In genomic region chr10:92638037-92638436, GRCh38 we compare ENCODE assay signal across 22 cellular contexts. TPM values are rescaled to one million over a fixed set of nuclear protein-coding genes. Genes with fewer than 3 reads are reported as not detected.
A peak's percentile ranks its signal among the peaks of the same experiment; 100 is the strongest.
DNase-seq lines count a peak whose midpoint lies in the region; ATAC-seq, FAIRE-seq and TF ChIP-seq lines count a peak whose summit lies in the region.
"Had no signal": no experiment of that assay in that cellular context is flagged by ENCODE, and none has a peak within 500 bp of the region (broad histone marks: within the 10 kb centered on the region; RNA-seq: fewer than 3 reads in every experiment).

No MANE protein-coding gene starts in this region.

- H3K4me2 ChIP-seq in IMR-90 (ENCODE audit: low read depth, low read length) (no peak overlapping the region), Karpas-422 (ENCODE audit: low read depth, low read length, poor library complexity, severe bottlenecking) (peak overlapping the region; percentile 29)
- H3K4me2 ChIP-seq: BLaER1 had no signal

- intact Hi-C loops in IMR-90 (cut with micrococcal nuclease) = no loop called here

- H3K9me2 ChIP-seq in Karpas-422 (replicated peaks; ENCODE audit: insufficient read depth, low read length) = no peaks in the 10 kb centered on the region

- no peak overlapping the region for H2AK9ac ChIP-seq in IMR-90 (replicated peaks; ENCODE audit: low read depth, low read length, poor library complexity)

- no peak overlapping the region for H2BK5ac ChIP-seq in IMR-90 (ENCODE audit: low read depth, low read length, poor library complexity, severe bottlenecking)

- H3K9ac ChIP-seq in IMR-90 (ENCODE audit: low read depth, low read length) (no peak overlapping the region), Karpas-422 (ENCODE audit: low read length) (no peak overlapping the region)
- H3K9ac ChIP-seq: BLaER1 had no signal

- H3K27ac ChIP-seq in IMR-90 (ENCODE audit: insufficient read depth, low read length) (no peak overlapping the region), Karpas-422 (ENCODE audit: low read length) (peak overlapping the region; percentile 50)
- H3K27ac ChIP-seq: 22Rv1, BLaER1 had no signal

- no peak overlapping the region for H3K4ac ChIP-seq in IMR-90 (ENCODE audit: low read depth, low read length)

- H3K23ac ChIP-seq in IMR-90 (ENCODE audit: low read depth, low read length) = no peak overlapping the region

- no peak for TF ChIP-seq RAD21 in IMR-90 (IDR thresholded peaks at IDR 0.05; ENCODE audit: low read length)

- H3K18ac ChIP-seq in IMR-90 (ENCODE audit: low read depth, low read length) = no peak overlapping the region

- POLR2A ChIA-PET in IMR-90 (lab: Charles Lee; ENCODE audit: unreplicated experiment) = no interaction called here

- H3K4me3 ChIP-seq in IMR-90 (ENCODE audit: insufficient read depth, low read depth, low read length) (no peak overlapping the region), Karpas-422 (ENCODE audit: low read length) (no peak overlapping the region)
- H3K4me3 ChIP-seq: BLaER1, GM12878 had no signal

- ATAC-seq in IMR-90 (ENCODE audit: low read depth) = no peak
- ATAC-seq: GM12878 had no signal

- H3K79me2 ChIP-seq in Karpas-422 (ENCODE audit: low read length) = peaks cover 13% of the 10 kb centered on the region; the same call in 1 of the 2 replicates

- peak overlapping the region in 1 of 2 experiments; percentile 40; a peak in 1 of 4 replicates for H4K8ac ChIP-seq in IMR-90 (ENCODE audit: low read depth in 2 of 2, low read length in 2 of 2)

- no peak overlapping the region for H3K14ac ChIP-seq in IMR-90 (replicated peaks; ENCODE audit: low read depth, low read length)

- H4K91ac ChIP-seq in IMR-90 (ENCODE audit: insufficient read depth, low read depth, low read length) = no peak overlapping the region

- CTCF ChIA-PET in IMR-90 (lab: Yijun Ruan, JAX) = interaction anchor here (1.6 kb wide), 1 partner anchor 9 kb away, joined by 4 read pairs; no protein-coding TSS in a partner anchor

- H3K56ac ChIP-seq in IMR-90 (ENCODE audit: extremely low read depth, insufficient read depth, low read length) = no peak overlapping the region; the same call in 1 of the 2 replicates

- DNase-seq in IMR-90 (no peak), Karpas-422 (no peak), DMS114 treated with DMSO at 0.1 percent for 48 hours (lab: John Stamatoyannopoulos, UW; ENCODE audit: unreplicated experiment) (no peak), DMS79 treated with DMSO at 0.1 percent for 48 hours (lab: John Stamatoyannopoulos, UW) (no peak)
- DNase-seq: ACHN; BE2C; C1 segment of cervical spinal cord; CD4-positive, alpha-beta memory T cell; CD4-positive, CD25-positive, alpha-beta regulatory T cell; CD8-positive, alpha-beta memory T cell; COR-L47; DMS 273 treated with DMSO at 0.1 percent for 48 hours; DND-41; EL; GDM1 had no signal

- H4K5ac ChIP-seq in IMR-90 (ENCODE audit: low read depth, low read length) = no peak overlapping the region

- H4K20me1 ChIP-seq in IMR-90 (ENCODE audit: insufficient read depth, low read length) (no peaks in the 10 kb centered on the region), Karpas-422 (ENCODE audit: insufficient read depth, low read depth, low read length) (no peaks in the 10 kb centered on the region)
- H4K20me1 ChIP-seq: BLaER1 had no signal

- peaks cover 0 to 16% of the 10 kb centered on the region in 2 experiments; a peak in 3 of 4 replicates for H3K79me1 ChIP-seq in IMR-90 (ENCODE audit: low read depth in 1 of 2, low read length in 2 of 2)

- H2BK15ac ChIP-seq in IMR-90 (ENCODE audit: low read depth, low read length) = no peak overlapping the region

- no peak overlapping the region for H2AK5ac ChIP-seq in IMR-90 (ENCODE audit: low read depth, low read length)

- no peak for TF ChIP-seq CTCF in IMR-90 (conservative IDR thresholded peaks at IDR 0.05; ENCODE audit: low read depth, low read length)

- no TSS peak for BruUV-seq in IMR-90 (replicated peaks; lab: Mats Ljungman, UMichigan)

- no peaks in the 10 kb centered on the region for H3K9me1 ChIP-seq in IMR-90 (ENCODE audit: insufficient read depth, low read length)

- no peak overlapping the region for H2BK120ac ChIP-seq in IMR-90 (ENCODE audit: low read depth, low read length)

- H2BK20ac ChIP-seq in IMR-90 (ENCODE audit: low read depth, low read length) = no peak overlapping the region

- dilution Hi-C loops in IMR-90 (cut with HindIII; ENCODE audit: low sequenced_read_pairs, unreplicated experiment) = no loop called here

- no peak overlapping the region for H2AFZ ChIP-seq in IMR-90 (replicated peaks; ENCODE audit: low read length, poor library complexity)
- no peak overlapping the region for H2AFZ ChIP-seq in Karpas-422 (ENCODE audit: low read length)

- H3K36me3 ChIP-seq in IMR-90 (ENCODE audit: control insufficient read depth, insufficient read depth, low read length) (peaks cover 1% of the 10 kb centered on the region; the same call in 1 of the 2 replicates), Karpas-422 (ENCODE audit: insufficient read depth, low read length) (peaks cover 36% of the 10 kb centered on the region)

- no peak for TF ChIP-seq POLR2A in IMR-90 (IDR thresholded peaks at IDR 0.05; ENCODE audit: low read depth, low read length)

- FAIRE-seq in A204.1 (lab: Jason Lieb, UNC) = peak; percentile 67
- FAIRE-seq: GM12878, GM19239 had no signal

- H3K4me1 ChIP-seq in IMR-90 (ENCODE audit: control insufficient read depth, insufficient read depth, low read length) = no peaks in the 10 kb centered on the region
- peaks cover 23% of the 10 kb centered on the region for H3K4me1 ChIP-seq in Karpas-422 (ENCODE audit: low read length)
- H3K4me1 ChIP-seq: BE2C, BLaER1 had no signal

- H3K9me3 ChIP-seq in IMR-90 (ENCODE audit: control insufficient read depth, insufficient read depth, low read length) (no peaks in the 10 kb centered on the region), Karpas-422 (ENCODE audit: low read length) (no peaks in the 10 kb centered on the region)
- H3K9me3 ChIP-seq: BE2C, BLaER1 had no signal

- H3K27me3 ChIP-seq in IMR-90 (ENCODE audit: control insufficient read depth, insufficient read depth, low read length) (no peaks in the 10 kb centered on the region), Karpas-422 (ENCODE audit: low read length) (no peaks in the 10 kb centered on the region)
- H3K27me3 ChIP-seq: BE2C, BLaER1 had no signal

- in situ Hi-C loops in IMR-90 (cut with MboI; ENCODE audit: low sequenced_read_pairs) = no loop called here

TF ChIP-seq in IMR-90, 13 proteins besides CTCF, POLR2A, EP300 and RAD21:
- TF ChIP-seq USF2 (IDR thresholded peaks at IDR 0.05; ENCODE audit: low read depth, low read length) (no peak), CEBPB (IDR thresholded peaks at IDR 0.05; ENCODE audit: low read depth, low read length) (peak; percentile 77)

RNA-seq across cellular contexts. Expression of gene KIF11, which starts 45.1 kb away (rescaled TPM):
- 18.3 and 35.0 TPM in 2 replicates for total RNA-seq in IMR-90 (2012; rRNA removed)
- polyA plus RNA-seq in IMR-90 (2012; rRNA removed) = 6.9 and 8.8 TPM in 2 replicates
- polyA plus RNA-seq in IMR-90 (2012; cell fraction: cytosol; rRNA removed) = 0.57 and 1.3 TPM in 2 replicates
- polyA plus RNA-seq in IMR-90 (2012; cell fraction: nucleus; rRNA removed; ENCODE audit: low replicate concordance) = 0.51 and 2.5 TPM in 2 replicates
- total RNA-seq in Karpas-422 (2014; rRNA removed; shearing (Covaris generic); ENCODE audit: low replicate concordance) = 9.1 and 14.2 TPM in 2 replicates

RNA-seq across cellular contexts. Expression of gene HHEX, which starts 51.7 kb away (rescaled TPM):
- total RNA-seq in IMR-90 (2012; rRNA removed) = 2.3 and 4.4 TPM in 2 replicates
- polyA plus RNA-seq in IMR-90 (2012; rRNA removed) = 6.2 and 7.7 TPM in 2 replicates
- polyA plus RNA-seq in IMR-90 (2012; cell fraction: cytosol; rRNA removed) = 4.1 and 7.1 TPM in 2 replicates
- 10.6 and 10.9 TPM in 2 replicates for polyA plus RNA-seq in IMR-90 (2012; cell fraction: nucleus; rRNA removed; ENCODE audit: low replicate concordance)
- total RNA-seq in Karpas-422 (2014; rRNA removed; shearing (Covaris generic); ENCODE audit: low replicate concordance) = 71.7 and 84.2 TPM in 2 replicates
- total RNA-seq: A172; CD8-positive, alpha-beta memory T cell; Daoy had no signal

Comparison
In these comparisons a context has a peak if more than half of its experiments do, and no peak if none do; other contexts are left out.
1. RNA of gene HHEX, which starts 51.7 kb away (total RNA-seq): 71.7 to 84.2 TPM in Karpas-422; 2.3 to 4.4 TPM in IMR-90; every median in the first group is over 10 times any median in the second.